Comparison of ENCODE assay signal across 1 cellular context in the genomic region with DNA sequence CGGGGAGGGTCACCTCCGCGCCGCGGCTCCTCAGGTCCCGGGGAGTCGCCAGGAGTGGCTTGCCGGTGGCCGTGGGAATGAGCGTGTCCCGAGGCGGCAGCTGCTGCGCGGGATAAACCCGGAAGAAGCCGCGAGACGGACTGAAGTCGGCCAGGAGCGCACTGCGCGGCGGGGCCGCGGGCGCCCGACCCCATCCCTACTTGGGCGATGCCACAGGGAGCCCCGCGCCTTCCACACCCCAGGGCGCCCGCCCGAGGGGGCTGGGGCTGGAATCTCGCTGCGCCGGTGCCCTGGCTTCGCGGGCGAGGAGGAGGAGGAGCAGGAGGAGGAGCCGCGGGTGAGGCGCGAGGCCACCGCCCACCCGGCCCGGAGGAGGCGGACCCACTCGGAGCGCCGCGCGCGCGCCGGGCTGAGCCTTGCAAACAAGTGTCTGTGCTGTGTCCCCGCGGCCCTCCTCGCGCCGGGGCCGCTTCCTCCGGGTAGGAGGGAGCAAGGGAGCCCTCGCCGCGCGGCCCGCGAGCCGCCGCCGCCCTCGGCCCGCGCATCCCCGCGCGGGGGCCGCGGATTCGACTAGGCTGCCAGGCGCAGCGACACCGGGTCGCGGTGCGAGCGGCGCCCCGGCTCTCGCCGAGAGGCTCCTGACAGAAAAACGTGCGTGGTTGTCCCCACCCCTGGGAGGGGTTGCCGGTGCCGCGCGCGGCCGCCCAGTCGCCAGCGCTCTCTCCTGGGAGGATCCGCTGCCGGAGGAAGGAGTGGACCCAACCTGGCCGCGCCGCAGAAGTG.
TF ChIP-seq lines count a peak whose summit lies in the region.

A gene (plus strand): TSS at position 412 of the 783 bp plus-strand sequence.

TF ChIP-seq in K562, 482 proteins besides CTCF, POLR2A, EP300 and RAD21 (continued from another document and continues in another):
- TF ChIP-seq, protein P1, sequence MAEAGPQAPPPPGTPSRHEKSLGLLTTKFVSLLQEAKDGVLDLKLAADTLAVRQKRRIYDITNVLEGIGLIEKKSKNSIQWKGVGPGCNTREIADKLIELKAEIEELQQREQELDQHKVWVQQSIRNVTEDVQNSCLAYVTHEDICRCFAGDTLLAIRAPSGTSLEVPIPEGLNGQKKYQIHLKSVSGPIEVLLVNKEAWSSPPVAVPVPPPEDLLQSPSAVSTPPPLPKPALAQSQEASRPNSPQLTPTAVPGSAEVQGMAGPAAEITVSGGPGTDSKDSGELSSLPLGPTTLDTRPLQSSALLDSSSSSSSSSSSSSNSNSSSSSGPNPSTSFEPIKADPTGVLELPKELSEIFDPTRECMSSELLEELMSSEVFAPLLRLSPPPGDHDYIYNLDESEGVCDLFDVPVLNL (CRISPR knock-in tag; IDR thresholded peaks at IDR 0.05; ENCODE audit: low read depth): no peak
- TF ChIP-seq ZNF785 (CRISPR knock-in tag; IDR thresholded peaks at IDR 0.05) (no peak), TBL1XR1 (IDR thresholded peaks at IDR 0.05; ENCODE audit: low read length in 2 of 2) (no peak), CC2D1A (IDR thresholded peaks at IDR 0.05) (no peak), SRSF9 (IDR thresholded peaks at IDR 0.05; ENCODE audit: borderline replicate concordance, low read depth, low read length) (no peak), JUND (IDR thresholded peaks at IDR 0.05; ENCODE audit: borderline replicate concordance, low read depth, low read length) (no peak), JUND (tag; IDR thresholded peaks at IDR 0.05; ENCODE audit: borderline replicate concordance, low read depth, low read length) (no peak; the same call in 2 of the 3 replicates), ELF2 (CRISPR knock-in tag; IDR thresholded peaks at IDR 0.05) (peak; percentile 88), NEUROD1 (IDR thresholded peaks at IDR 0.05; ENCODE audit: borderline replicate concordance, low read depth, low read length, partially characterized antibody) (no peak), SNIP1 (IDR thresholded peaks at IDR 0.05; ENCODE audit: low read depth) (no peak), ZBTB7A (IDR thresholded peaks at IDR 0.05; ENCODE audit: borderline replicate concordance, control insufficient read depth, low read depth, low read length) (peak; percentile 51; the same call in 1 of the 2 replicates), HEY1 (CRISPR knock-in tag; IDR thresholded peaks at IDR 0.05; ENCODE audit: borderline replicate concordance) (no peak), STAG1 (CRISPR knock-in tag; IDR thresholded peaks at IDR 0.05; ENCODE audit: borderline replicate concordance) (no peak), ZEB2 (IDR thresholded peaks at IDR 0.05) (no peak; the same call in 1 of the 2 replicates), ZFP1 (CRISPR knock-in tag; IDR thresholded peaks at IDR 0.05) (no peak), BRF1 (IDR thresholded peaks at IDR 0.05; ENCODE audit: borderline replicate concordance, extremely low read depth, insufficient read length) (no peak), ZNF695 (CRISPR knock-in tag; IDR thresholded peaks at IDR 0.05) (0 out of 2 replicates have a peak, but pooled peaks have one; percentile 66), GTF2A2 (tag; IDR thresholded peaks at IDR 0.05) (no peak), FOXK2 (conservative IDR thresholded peaks at IDR 0.05 in 1 of 2, IDR thresholded peaks at IDR 0.05 in 1 of 2; ENCODE audit: low read depth in 2 of 2) (no peak), FOS (IDR thresholded peaks at IDR 0.05; ENCODE audit: extremely low read depth, insufficient read length) (no peak), MAFF (IDR thresholded peaks at IDR 0.05; ENCODE audit: low read length) (no peak), ZNF217 (CRISPR knock-in tag; IDR thresholded peaks at IDR 0.05) (no peak), TAF7 (tag; IDR thresholded peaks at IDR 0.05) (no peak; the same call in 1 of the 2 replicates), HNRNPH1 (optimal IDR thresholded peaks at IDR 0.05; ENCODE audit: low read depth, low read length) (no peak), PTBP1 (IDR thresholded peaks at IDR 0.05; ENCODE audit: low read depth, low read length) (no peak), MAFG (tag; conservative IDR thresholded peaks at IDR 0.05) (no peak), SMARCC2 (IDR thresholded peaks at IDR 0.05; ENCODE audit: low read depth) (no peak; the same call in 1 of the 2 replicates), ZNF384 (IDR thresholded peaks at IDR 0.05; ENCODE audit: low read depth, low read length) (no peak), MAFK (IDR thresholded peaks at IDR 0.05; ENCODE audit: low read length) (no peak), ZNF174 (CRISPR knock-in tag; IDR thresholded peaks at IDR 0.05) (no peak), ZFP36 (IDR thresholded peaks at IDR 0.05; ENCODE audit: low read depth, low read length, partially characterized antibody) (no peak), ZNF408 (CRISPR knock-in tag; IDR thresholded peaks at IDR 0.05; ENCODE audit: low read depth) (no peak), CEBPB (tag; IDR thresholded peaks at IDR 0.05) (no peak), ZNF668 (CRISPR knock-in tag; IDR thresholded peaks at IDR 0.05) (no peak)
- TF ChIP-seq, protein P2, sequence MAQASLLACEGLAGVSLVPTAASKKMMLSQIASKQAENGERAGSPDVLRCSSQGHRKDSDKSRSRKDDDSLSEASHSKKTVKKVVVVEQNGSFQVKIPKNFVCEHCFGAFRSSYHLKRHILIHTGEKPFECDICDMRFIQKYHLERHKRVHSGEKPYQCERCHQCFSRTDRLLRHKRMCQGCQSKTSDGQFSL (CRISPR knock-in tag; IDR thresholded peaks at IDR 0.05): no peak
- TF ChIP-seq, protein P2 (tag; IDR thresholded peaks at IDR 0.05): no peak
- TF ChIP-seq, protein P3, sequence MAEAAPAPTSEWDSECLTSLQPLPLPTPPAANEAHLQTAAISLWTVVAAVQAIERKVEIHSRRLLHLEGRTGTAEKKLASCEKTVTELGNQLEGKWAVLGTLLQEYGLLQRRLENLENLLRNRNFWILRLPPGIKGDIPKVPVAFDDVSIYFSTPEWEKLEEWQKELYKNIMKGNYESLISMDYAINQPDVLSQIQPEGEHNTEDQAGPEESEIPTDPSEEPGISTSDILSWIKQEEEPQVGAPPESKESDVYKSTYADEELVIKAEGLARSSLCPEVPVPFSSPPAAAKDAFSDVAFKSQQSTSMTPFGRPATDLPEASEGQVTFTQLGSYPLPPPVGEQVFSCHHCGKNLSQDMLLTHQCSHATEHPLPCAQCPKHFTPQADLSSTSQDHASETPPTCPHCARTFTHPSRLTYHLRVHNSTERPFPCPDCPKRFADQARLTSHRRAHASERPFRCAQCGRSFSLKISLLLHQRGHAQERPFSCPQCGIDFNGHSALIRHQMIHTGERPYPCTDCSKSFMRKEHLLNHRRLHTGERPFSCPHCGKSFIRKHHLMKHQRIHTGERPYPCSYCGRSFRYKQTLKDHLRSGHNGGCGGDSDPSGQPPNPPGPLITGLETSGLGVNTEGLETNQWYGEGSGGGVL (CRISPR knock-in tag; IDR thresholded peaks at IDR 0.05): no peak
- TF ChIP-seq, protein P4, sequence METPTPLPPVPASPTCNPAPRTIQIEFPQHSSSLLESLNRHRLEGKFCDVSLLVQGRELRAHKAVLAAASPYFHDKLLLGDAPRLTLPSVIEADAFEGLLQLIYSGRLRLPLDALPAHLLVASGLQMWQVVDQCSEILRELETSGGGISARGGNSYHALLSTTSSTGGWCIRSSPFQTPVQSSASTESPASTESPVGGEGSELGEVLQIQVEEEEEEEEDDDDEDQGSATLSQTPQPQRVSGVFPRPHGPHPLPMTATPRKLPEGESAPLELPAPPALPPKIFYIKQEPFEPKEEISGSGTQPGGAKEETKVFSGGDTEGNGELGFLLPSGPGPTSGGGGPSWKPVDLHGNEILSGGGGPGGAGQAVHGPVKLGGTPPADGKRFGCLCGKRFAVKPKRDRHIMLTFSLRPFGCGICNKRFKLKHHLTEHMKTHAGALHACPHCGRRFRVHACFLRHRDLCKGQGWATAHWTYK (CRISPR knock-in tag; IDR thresholded peaks at IDR 0.05): peak; percentile 77; the same call in 1 of the 2 replicates
- TF ChIP-seq, protein P5, sequence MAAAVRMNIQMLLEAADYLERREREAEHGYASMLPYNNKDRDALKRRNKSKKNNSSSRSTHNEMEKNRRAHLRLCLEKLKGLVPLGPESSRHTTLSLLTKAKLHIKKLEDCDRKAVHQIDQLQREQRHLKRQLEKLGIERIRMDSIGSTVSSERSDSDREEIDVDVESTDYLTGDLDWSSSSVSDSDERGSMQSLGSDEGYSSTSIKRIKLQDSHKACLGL (CRISPR knock-in tag; IDR thresholded peaks at IDR 0.05; ENCODE audit: borderline replicate concordance, poor library complexity, severe bottlenecking): no peak
- TF ChIP-seq, protein P6, sequence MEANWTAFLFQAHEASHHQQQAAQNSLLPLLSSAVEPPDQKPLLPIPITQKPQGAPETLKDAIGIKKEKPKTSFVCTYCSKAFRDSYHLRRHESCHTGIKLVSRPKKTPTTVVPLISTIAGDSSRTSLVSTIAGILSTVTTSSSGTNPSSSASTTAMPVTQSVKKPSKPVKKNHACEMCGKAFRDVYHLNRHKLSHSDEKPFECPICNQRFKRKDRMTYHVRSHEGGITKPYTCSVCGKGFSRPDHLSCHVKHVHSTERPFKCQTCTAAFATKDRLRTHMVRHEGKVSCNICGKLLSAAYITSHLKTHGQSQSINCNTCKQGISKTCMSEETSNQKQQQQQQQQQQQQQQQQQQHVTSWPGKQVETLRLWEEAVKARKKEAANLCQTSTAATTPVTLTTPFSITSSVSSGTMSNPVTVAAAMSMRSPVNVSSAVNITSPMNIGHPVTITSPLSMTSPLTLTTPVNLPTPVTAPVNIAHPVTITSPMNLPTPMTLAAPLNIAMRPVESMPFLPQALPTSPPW (CRISPR knock-in tag; IDR thresholded peaks at IDR 0.05): peak; percentile 23
- TF ChIP-seq, protein P7, sequence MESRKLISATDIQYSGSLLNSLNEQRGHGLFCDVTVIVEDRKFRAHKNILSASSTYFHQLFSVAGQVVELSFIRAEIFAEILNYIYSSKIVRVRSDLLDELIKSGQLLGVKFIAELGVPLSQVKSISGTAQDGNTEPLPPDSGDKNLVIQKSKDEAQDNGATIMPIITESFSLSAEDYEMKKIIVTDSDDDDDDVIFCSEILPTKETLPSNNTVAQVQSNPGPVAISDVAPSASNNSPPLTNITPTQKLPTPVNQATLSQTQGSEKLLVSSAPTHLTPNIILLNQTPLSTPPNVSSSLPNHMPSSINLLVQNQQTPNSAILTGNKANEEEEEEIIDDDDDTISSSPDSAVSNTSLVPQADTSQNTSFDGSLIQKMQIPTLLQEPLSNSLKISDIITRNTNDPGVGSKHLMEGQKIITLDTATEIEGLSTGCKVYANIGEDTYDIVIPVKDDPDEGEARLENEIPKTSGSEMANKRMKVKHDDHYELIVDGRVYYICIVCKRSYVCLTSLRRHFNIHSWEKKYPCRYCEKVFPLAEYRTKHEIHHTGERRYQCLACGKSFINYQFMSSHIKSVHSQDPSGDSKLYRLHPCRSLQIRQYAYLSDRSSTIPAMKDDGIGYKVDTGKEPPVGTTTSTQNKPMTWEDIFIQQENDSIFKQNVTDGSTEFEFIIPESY (CRISPR knock-in tag; IDR thresholded peaks at IDR 0.05): peak; percentile 50; the same call in 1 of the 2 replicates
- TF ChIP-seq, protein P8, sequence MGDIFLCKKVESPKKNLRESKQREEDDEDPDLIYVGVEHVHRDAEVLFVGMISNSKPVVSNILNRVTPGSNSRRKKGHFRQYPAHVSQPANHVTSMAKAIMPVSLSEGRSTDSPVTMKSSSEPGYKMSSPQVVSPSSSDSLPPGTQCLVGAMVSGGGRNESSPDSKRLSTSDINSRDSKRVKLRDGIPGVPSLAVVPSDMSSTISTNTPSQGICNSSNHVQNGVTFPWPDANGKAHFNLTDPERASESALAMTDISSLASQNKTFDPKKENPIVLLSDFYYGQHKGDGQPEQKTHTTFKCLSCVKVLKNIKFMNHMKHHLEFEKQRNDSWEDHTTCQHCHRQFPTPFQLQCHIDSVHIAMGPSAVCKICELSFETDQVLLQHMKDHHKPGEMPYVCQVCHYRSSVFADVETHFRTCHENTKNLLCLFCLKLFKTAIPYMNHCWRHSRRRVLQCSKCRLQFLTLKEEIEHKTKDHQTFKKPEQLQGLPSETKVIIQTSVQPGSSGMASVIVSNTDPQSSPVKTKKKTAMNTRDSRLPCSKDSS (IDR thresholded peaks at IDR 0.05; ENCODE audit: low read depth, partially characterized antibody): no peak
- TF ChIP-seq, protein P9, sequence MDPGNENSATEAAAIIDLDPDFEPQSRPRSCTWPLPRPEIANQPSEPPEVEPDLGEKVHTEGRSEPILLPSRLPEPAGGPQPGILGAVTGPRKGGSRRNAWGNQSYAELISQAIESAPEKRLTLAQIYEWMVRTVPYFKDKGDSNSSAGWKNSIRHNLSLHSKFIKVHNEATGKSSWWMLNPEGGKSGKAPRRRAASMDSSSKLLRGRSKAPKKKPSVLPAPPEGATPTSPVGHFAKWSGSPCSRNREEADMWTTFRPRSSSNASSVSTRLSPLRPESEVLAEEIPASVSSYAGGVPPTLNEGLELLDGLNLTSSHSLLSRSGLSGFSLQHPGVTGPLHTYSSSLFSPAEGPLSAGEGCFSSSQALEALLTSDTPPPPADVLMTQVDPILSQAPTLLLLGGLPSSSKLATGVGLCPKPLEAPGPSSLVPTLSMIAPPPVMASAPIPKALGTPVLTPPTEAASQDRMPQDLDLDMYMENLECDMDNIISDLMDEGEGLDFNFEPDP (CRISPR knock-in tag; IDR thresholded peaks at IDR 0.05): no peak
- TF ChIP-seq, protein P10, sequence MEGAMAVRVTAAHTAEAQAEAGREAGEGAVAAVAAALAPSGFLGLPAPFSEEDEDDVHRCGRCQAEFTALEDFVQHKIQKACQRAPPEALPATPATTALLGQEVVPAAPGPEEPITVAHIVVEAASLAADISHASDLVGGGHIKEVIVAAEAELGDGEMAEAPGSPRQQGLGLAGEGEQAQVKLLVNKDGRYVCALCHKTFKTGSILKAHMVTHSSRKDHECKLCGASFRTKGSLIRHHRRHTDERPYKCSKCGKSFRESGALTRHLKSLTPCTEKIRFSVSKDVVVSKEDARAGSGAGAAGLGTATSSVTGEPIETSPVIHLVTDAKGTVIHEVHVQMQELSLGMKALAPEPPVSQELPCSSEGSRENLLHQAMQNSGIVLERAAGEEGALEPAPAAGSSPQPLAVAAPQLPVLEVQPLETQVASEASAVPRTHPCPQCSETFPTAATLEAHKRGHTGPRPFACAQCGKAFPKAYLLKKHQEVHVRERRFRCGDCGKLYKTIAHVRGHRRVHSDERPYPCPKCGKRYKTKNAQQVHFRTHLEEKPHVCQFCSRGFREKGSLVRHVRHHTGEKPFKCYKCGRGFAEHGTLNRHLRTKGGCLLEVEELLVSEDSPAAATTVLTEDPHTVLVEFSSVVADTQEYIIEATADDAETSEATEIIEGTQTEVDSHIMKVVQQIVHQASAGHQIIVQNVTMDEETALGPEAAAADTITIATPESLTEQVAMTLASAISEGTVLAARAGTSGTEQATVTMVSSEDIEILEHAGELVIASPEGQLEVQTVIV (CRISPR knock-in tag; IDR thresholded peaks at IDR 0.05; ENCODE audit: borderline replicate concordance): peak; percentile 25; the same call in 1 of the 2 replicates
- TF ChIP-seq, protein P11, sequence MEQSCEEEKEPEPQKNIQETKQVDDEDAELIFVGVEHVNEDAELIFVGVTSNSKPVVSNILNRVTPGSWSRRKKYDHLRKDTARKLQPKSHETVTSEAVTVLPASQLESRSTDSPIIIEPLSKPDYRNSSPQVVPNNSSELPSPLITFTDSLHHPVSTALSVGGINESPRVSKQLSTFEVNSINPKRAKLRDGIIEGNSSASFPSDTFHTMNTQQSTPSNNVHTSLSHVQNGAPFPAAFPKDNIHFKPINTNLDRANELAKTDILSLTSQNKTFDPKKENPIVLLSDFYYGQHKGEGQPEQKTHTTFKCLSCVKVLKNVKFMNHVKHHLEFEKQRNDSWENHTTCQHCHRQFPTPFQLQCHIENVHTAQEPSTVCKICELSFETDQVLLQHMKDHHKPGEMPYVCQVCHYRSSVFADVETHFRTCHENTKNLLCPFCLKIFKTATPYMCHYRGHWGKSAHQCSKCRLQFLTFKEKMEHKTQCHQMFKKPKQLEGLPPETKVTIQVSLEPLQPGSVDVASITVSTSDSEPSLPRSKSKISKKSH (CRISPR knock-in tag; IDR thresholded peaks at IDR 0.05): no peak
